ENCODE assay signal across 22 cellular contexts in genomic region chr4:133124746-133125145, GRCh38. TPM values are rescaled to one million over a fixed set of nuclear protein-coding genes. Genes with fewer than 3 reads are reported as not detected.
DNase-seq lines count a peak whose midpoint lies in the region; ATAC-seq and TF ChIP-seq lines count a peak whose summit lies in the region.
"Had no signal": no experiment of that assay in that cellular context is flagged by ENCODE, and none has a peak within 500 bp of the region (broad histone marks: within the 10 kb centered on the region; RNA-seq: fewer than 3 reads in every experiment).

No MANE protein-coding gene starts in this region.

- TF ChIP-seq RAD21 in neural cell (conservative IDR thresholded peaks at IDR 0.05) = no peak

- H3K9me3 Mint-ChIP-seq in activated naive CD8-positive, alpha-beta T cell treated with anti-CD3 and anti-CD28 coated beads, Interleukin-2, amount 50 U/mL, for 24 hours = peaks cover 9% of the 10 kb centered on the region
- H3K9me3 Mint-ChIP-seq in activated naive CD8-positive, alpha-beta T cell treated with anti-CD3 and anti-CD28 coated beads for 36 hours = no peaks in the 10 kb centered on the region
- H3K9me3 Mint-ChIP-seq: GM23338 had no signal

- H3K4me3 ChIP-seq in neural cell (ENCODE audit: low read length) = no peak overlapping the region
- H3K4me3 ChIP-seq in GM23248 = no peak overlapping the region
- no peak overlapping the region for H3K4me3 ChIP-seq in SJCRH30
- H3K4me3 ChIP-seq: A549; BLaER1 treated with 17β-estradiol and CSF1 and Interleukin-3, amounts not matched to agents 10 nM and 100 nM; GM23338 had no signal

- in situ Hi-C loops in GM23248 (cut with MboI) = no loop called here

- no peaks in the 10 kb centered on the region for H3K36me3 Mint-ChIP-seq in activated naive CD8-positive, alpha-beta T cell treated with anti-CD3 and anti-CD28 coated beads, Interleukin-2, amount 50 U/mL, for 24 hours (ENCODE audit: low read depth)
- H3K36me3 Mint-ChIP-seq in activated naive CD8-positive, alpha-beta T cell treated with anti-CD3 and anti-CD28 coated beads for 36 hours = no peaks in the 10 kb centered on the region
- H3K36me3 Mint-ChIP-seq: CD14-positive monocyte; CD8-positive, alpha-beta memory T cell had no signal

- no peak overlapping the region for H3K9ac ChIP-seq in neural cell (ENCODE audit: low read length)
- H3K9ac ChIP-seq in GM23248 = no peak overlapping the region
- H3K9ac ChIP-seq: BLaER1 treated with 17β-estradiol and CSF1 and Interleukin-3, amounts not matched to agents 10 nM and 100 nM had no signal

- no peak overlapping the region for H2AFZ ChIP-seq in neural cell (ENCODE audit: low read depth, low read length)
- no peak overlapping the region for H2AFZ ChIP-seq in GM23248
- H2AFZ ChIP-seq: GM23338 had no signal

- H3K4me1 ChIP-seq in GM23248 (ENCODE audit: insufficient read depth) (no peaks in the 10 kb centered on the region), SJCRH30 (0 out of 2 replicates have a peak, but pooled peaks cover 2% of the 10 kb centered on the region)
- H3K4me1 ChIP-seq: A549; BLaER1 treated with 17β-estradiol and CSF1 and Interleukin-3, amounts not matched to agents 10 nM and 100 nM had no signal

- H3K4me2 ChIP-seq in neural cell (ENCODE audit: low read length) = no peak overlapping the region
- no peak overlapping the region for H3K4me2 ChIP-seq in GM23248 (ENCODE audit: unreplicated experiment)
- H3K4me2 ChIP-seq: A549; BLaER1 treated with 17β-estradiol and CSF1 and Interleukin-3, amounts not matched to agents 10 nM and 100 nM; GM23338 had no signal

- H4K20me1 ChIP-seq in neural cell (ENCODE audit: insufficient read depth) = no peaks in the 10 kb centered on the region
- no peaks in the 10 kb centered on the region for H4K20me1 ChIP-seq in GM23248 (ENCODE audit: insufficient read depth)
- H4K20me1 ChIP-seq: BLaER1 treated with 17β-estradiol and CSF1 and Interleukin-3, amounts not matched to agents 10 nM and 100 nM had no signal

- ATAC-seq in activated naive CD8-positive, alpha-beta T cell treated with anti-CD3 and anti-CD28 coated beads, Interleukin-2, amount 50 U/mL, for 24 hours = peak; percentile 10
- ATAC-seq: A549, GM23338, HCT116 had no signal

- no peaks in the 10 kb centered on the region for H3K9me3 ChIP-seq in neural cell (ENCODE audit: low read length)
- no peaks in the 10 kb centered on the region for H3K9me3 ChIP-seq in GM23248 (ENCODE audit: low read depth)
- no peaks in the 10 kb centered on the region for H3K9me3 ChIP-seq in SJCRH30 (replicated peaks)
- H3K9me3 ChIP-seq: A549; BE2C; BLaER1 treated with 17β-estradiol and CSF1 and Interleukin-3, amounts not matched to agents 10 nM and 100 nM had no signal

- H3K36me3 ChIP-seq in neural cell (ENCODE audit: insufficient read depth, low read length) (no peaks in the 10 kb centered on the region), GM23248 (ENCODE audit: low read depth) (no peaks in the 10 kb centered on the region), SJCRH30 (no peaks in the 10 kb centered on the region)
- H3K36me3 ChIP-seq: BE2C; BLaER1 treated with 17β-estradiol and CSF1 and Interleukin-3, amounts not matched to agents 10 nM and 100 nM had no signal

- H3F3A ChIP-seq in neural cell (ENCODE audit: insufficient read depth, low read length, poor library complexity, severe bottlenecking) (no peaks in the 10 kb centered on the region), GM23248 (ENCODE audit: insufficient read depth) (no peaks in the 10 kb centered on the region)

- no peak overlapping the region for H3K27ac Mint-ChIP-seq in activated naive CD8-positive, alpha-beta T cell treated with anti-CD3 and anti-CD28 coated beads, Interleukin-2, amount 50 U/mL, for 24 hours
- H3K27ac Mint-ChIP-seq in activated naive CD8-positive, alpha-beta T cell treated with anti-CD3 and anti-CD28 coated beads for 36 hours = no peak overlapping the region
- H3K27ac Mint-ChIP-seq: CD14-positive monocyte; CD4-positive, alpha-beta T cell; CD8-positive, alpha-beta memory T cell; GM23338 had no signal

- H3K27me3 ChIP-seq in neural cell (ENCODE audit: insufficient read depth, low read depth, low read length) (no peaks in the 10 kb centered on the region), GM23248 (replicated peaks; ENCODE audit: insufficient read depth) (no peaks in the 10 kb centered on the region), SJCRH30 (no peaks in the 10 kb centered on the region)
- H3K27me3 ChIP-seq: BE2C; BLaER1 treated with 17β-estradiol and CSF1 and Interleukin-3, amounts not matched to agents 10 nM and 100 nM had no signal

- peak; percentile 75 for TF ChIP-seq EP300 in neural cell (conservative IDR thresholded peaks at IDR 0.05; ENCODE audit: poor library complexity, severe bottlenecking)

- H3K27ac ChIP-seq in neural cell (ENCODE audit: low read length) (peak overlapping the region; percentile 21), GM23248 (no peak overlapping the region), SJCRH30 (no peak overlapping the region)
- H3K27ac ChIP-seq: 22Rv1; A549; BLaER1 treated with 17β-estradiol and CSF1 and Interleukin-3, amounts not matched to agents 10 nM and 100 nM had no signal

- H3K27me3 Mint-ChIP-seq in activated naive CD8-positive, alpha-beta T cell treated with anti-CD3 and anti-CD28 coated beads, Interleukin-2, amount 50 U/mL, for 24 hours = no peaks in the 10 kb centered on the region
- H3K27me3 Mint-ChIP-seq in activated naive CD8-positive, alpha-beta T cell treated with anti-CD3 and anti-CD28 coated beads for 36 hours = no peaks in the 10 kb centered on the region
- H3K27me3 Mint-ChIP-seq: CD4-positive, alpha-beta T cell; CD8-positive, alpha-beta memory T cell had no signal

- no peaks in the 10 kb centered on the region for H3K9me2 ChIP-seq in neural cell (ENCODE audit: insufficient read depth, low read length)
- H3K9me2 ChIP-seq in GM23248 (ENCODE audit: insufficient read depth) = no peaks in the 10 kb centered on the region

- no peak for TF ChIP-seq CTCF in neural cell (IDR thresholded peaks at IDR 0.05; ENCODE audit: poor library complexity, severe bottlenecking)

- 23 to 42% methylated on average over 1 of the region's 1 CpG for WGBS in GM23248 (ENCODE audit: low coverage in 1 of 2, low lambda C conversion rate in 2 of 2, missing lambda C conversion rate in 2 of 2), 2 experiments

- no peak overlapping the region for H3K4me3 Mint-ChIP-seq in activated naive CD8-positive, alpha-beta T cell treated with anti-CD3 and anti-CD28 coated beads, Interleukin-2, amount 50 U/mL, for 24 hours
- no peak overlapping the region for H3K4me3 Mint-ChIP-seq in activated naive CD8-positive, alpha-beta T cell treated with anti-CD3 and anti-CD28 coated beads for 36 hours
- H3K4me3 Mint-ChIP-seq: CD14-positive monocyte; CD4-positive, alpha-beta T cell; CD8-positive, alpha-beta memory T cell; GM23338; H9 had no signal

- H3K79me2 ChIP-seq in neural cell (replicated peaks; ENCODE audit: insufficient read depth, low read length) = no peaks in the 10 kb centered on the region
- H3K79me2 ChIP-seq in GM23248 (ENCODE audit: insufficient read depth) = no peaks in the 10 kb centered on the region

- no peak for DNase-seq in activated naive CD8-positive, alpha-beta T cell treated with anti-CD3 and anti-CD28 coated beads, Interleukin-2, amount 50 U/mL, for 24 hours
- DNase-seq in activated naive CD8-positive, alpha-beta T cell treated with anti-CD3 and anti-CD28 coated beads for 36 hours = no peak
- peak; percentile 17 for DNase-seq in NCI-H82 treated with DMSO at 0.1 percent for 48 hours (lab: John Stamatoyannopoulos, UW; ENCODE audit: unreplicated experiment)
- no peak for DNase-seq in GM23248
- no peak for DNase-seq in SJCRH30
- DNase-seq in nucleus accumbens (lab: John Stamatoyannopoulos, UW) = no peak
- DNase-seq: ACHN; AML-193; BE2C; CD4-positive, alpha-beta T cell; CD8-positive, alpha-beta memory T cell; DMS53; DMS79 treated with DMSO at 0.1 percent for 48 hours; GF-D8; H9 had no signal

- no peaks in the 10 kb centered on the region for H3K4me1 Mint-ChIP-seq in activated naive CD8-positive, alpha-beta T cell treated with anti-CD3 and anti-CD28 coated beads, Interleukin-2, amount 50 U/mL, for 24 hours
- H3K4me1 Mint-ChIP-seq in activated naive CD8-positive, alpha-beta T cell treated with anti-CD3 and anti-CD28 coated beads for 36 hours = no peaks in the 10 kb centered on the region
- H3K4me1 Mint-ChIP-seq: CD14-positive monocyte; CD8-positive, alpha-beta memory T cell; GM23338 had no signal

TF ChIP-seq in neural cell, 6 proteins besides CTCF, POLR2A, EP300 and RAD21:
- TF ChIP-seq SMC3 (conservative IDR thresholded peaks at IDR 0.05; ENCODE audit: poor library complexity) = no peak
- TF ChIP-seq POLR2AphosphoS5 (IDR thresholded peaks at IDR 0.05) = no peak
- no peak for TF ChIP-seq REST (IDR thresholded peaks at IDR 0.05; ENCODE audit: borderline replicate concordance)
TF ChIP-seq in neural cell: peak in this region for 0.

RNA-seq across cellular contexts. Expression of gene PCDH10, which starts 24.3 kb away (rescaled TPM):
- not detected for total RNA-seq in activated naive CD8-positive, alpha-beta T cell treated with anti-CD3 and anti-CD28 coated beads for 36 hours
- polyA plus RNA-seq in neural cell (37.0 and 38.5 TPM in 2 replicates), GM23248 (2016; fragmentation: Nextera tagmentation; extraction: Ambion mirVana) (0.08 and 0.09 TPM in 2 replicates)
- 109 and 111 TPM in 2 replicates for polyA minus RNA-seq in neural cell
- 0.11 TPM in 1 of 2 replicates, not detected in the other for total RNA-seq in GM23248 (2014; rRNA removed; shearing (Covaris generic))
- 0.51 and 0.63 TPM in 2 replicates for total RNA-seq in SJCRH30 (2014; rRNA removed; shearing (Covaris generic))
- total RNA-seq: CD4-positive, alpha-beta T cell; CD8-positive, alpha-beta memory T cell had no signal
- polyA plus RNA-seq: CD14-positive monocyte; CD8-positive, alpha-beta memory T cell had no signal
